ENCODE assay signal across 1 cellular context in genomic region chr2:129256642-129257041, GRCh38.
TF ChIP-seq lines count a peak whose summit lies in the region.

No MANE protein-coding gene starts in this region.

TF ChIP-seq in WTC11, 78 proteins besides CTCF, POLR2A, EP300 and RAD21:
- TF ChIP-seq NFE2L1 (CRISPR knock-in tag; IDR thresholded peaks at IDR 0.05) (no peak), SMAD3 (CRISPR knock-in tag; IDR thresholded peaks at IDR 0.05; ENCODE audit: borderline replicate concordance) (no peak), ZNF121 (CRISPR knock-in tag; IDR thresholded peaks at IDR 0.05) (no peak), ZBTB43 (CRISPR knock-in tag; IDR thresholded peaks at IDR 0.05) (no peak), ZNF317 (CRISPR knock-in tag; IDR thresholded peaks at IDR 0.05; ENCODE audit: borderline replicate concordance, low read depth) (no peak), FOXJ3 (CRISPR knock-in tag; IDR thresholded peaks at IDR 0.05; ENCODE audit: borderline replicate concordance) (no peak), MYBL2 (CRISPR knock-in tag; IDR thresholded peaks at IDR 0.05) (no peak), AR (CRISPR knock-in tag; IDR thresholded peaks at IDR 0.05) (no peak), TP53 (CRISPR knock-in tag; IDR thresholded peaks at IDR 0.05) (no peak), GABPB1 (CRISPR knock-in tag; IDR thresholded peaks at IDR 0.05) (no peak), ATF6 (CRISPR knock-in tag; IDR thresholded peaks at IDR 0.05) (no peak), ZNF532 (CRISPR knock-in tag; IDR thresholded peaks at IDR 0.05; ENCODE audit: borderline replicate concordance) (no peak)
